ENCODE assay signal across 20 cellular contexts in genomic region chr12:2622460-2622859, GRCh38.
DNase-seq lines count a peak whose midpoint lies in the region; ATAC-seq and TF ChIP-seq lines count a peak whose summit lies in the region.
"Had no signal": no experiment of that assay in that cellular context is flagged by ENCODE, and none has a peak within 500 bp of the region (broad histone marks: within the 10 kb centered on the region; RNA-seq: fewer than 3 reads in every experiment).

No MANE protein-coding gene starts in this region.

- H3K79me1 ChIP-seq in neuronal stem cell (ENCODE audit: low read depth, low read length) = no peaks in the 10 kb centered on the region

- H4K91ac ChIP-seq in neuronal stem cell (ENCODE audit: low read depth, low read length, poor library complexity) = no peak overlapping the region

- no peak for TF ChIP-seq POLR2A in heart left ventricle (IDR thresholded peaks at IDR 0.05)

- no peak overlapping the region for H2AFZ ChIP-seq in neuronal stem cell (ENCODE audit: low read length)
- H2AFZ ChIP-seq: GM23338 had no signal

- ATAC-seq in heart left ventricle (peak in 2 of 4 donors; percentile 21 to 32), right cardiac atrium (no peak), left ventricle myocardium superior (peak; percentile 18), Right ventricle myocardium inferior (no peak)
- no peak for ATAC-seq in stimulated activated naive CD8-positive, alpha-beta T cell treated with anti-CD3 and anti-CD28 coated beads, Interleukin-15, amount 100 ng/mL, for 72 hours
- ATAC-seq: CD8-positive, alpha-beta T cell; GM23338; HCT116 had no signal

- no peak overlapping the region for H3K4ac ChIP-seq in neuronal stem cell (ENCODE audit: low read length)

- H3K14ac ChIP-seq in neuronal stem cell (ENCODE audit: low read length) = no peak overlapping the region

- DNase-seq in heart left ventricle (peak in 1 of 5 donors; percentile 43), right cardiac atrium (no peak), left ventricle myocardium superior (no peak), Right ventricle myocardium inferior (ENCODE audit: missing footprints) (no peak), neuronal stem cell (ENCODE audit: low spot score) (no peak), HuH-7.5 (ENCODE audit: low spot score) (no peak)
- no peak for DNase-seq in stimulated activated naive CD8-positive, alpha-beta T cell treated with anti-CD3 and anti-CD28 coated beads, Interleukin-15, amount 100 ng/mL, for 72 hours
- DNase-seq: Caco-2; CD4-positive, CD25-positive, alpha-beta regulatory T cell; CD8-positive, alpha-beta T cell; DMS153; DND-41; H9 had no signal

- H3K9ac ChIP-seq in neuronal stem cell (ENCODE audit: low read depth, low read length, poor library complexity) = no peak overlapping the region
- H3K9ac ChIP-seq: BLaER1 had no signal

- 87 to 92% (median 88%) methylated on average over 6 of the region's 6 CpGs for WGBS in heart left ventricle, 4 donors
- 90% methylated on average over 6 of the region's 6 CpGs for WGBS in right cardiac atrium
- WGBS in neuronal stem cell (ENCODE audit: extremely low coverage in 2 of 2, insufficient read length in 2 of 2, insufficient replicate concordance in 1 of 2), 2 donors = no CpG with 5 or more reads among the region's 6 CpGs

- no peak overlapping the region for H2BK5ac ChIP-seq in neuronal stem cell (ENCODE audit: low read length)

- H3K4me3 ChIP-seq in heart left ventricle = no peak overlapping the region
- no peak overlapping the region for H3K4me3 ChIP-seq in right cardiac atrium (ENCODE audit: low read length)
- no peak overlapping the region for H3K4me3 ChIP-seq in neuronal stem cell (ENCODE audit: low read length in 2 of 2)
- H3K4me3 ChIP-seq: BLaER1, GM23338 had no signal

- H3K9me3 ChIP-seq in heart left ventricle = no peaks in the 10 kb centered on the region
- H3K9me3 ChIP-seq in right cardiac atrium (ENCODE audit: control insufficient read depth, low read length) = no peaks in the 10 kb centered on the region
- H3K9me3 ChIP-seq in neuronal stem cell (replicated peaks in 1 of 2; ENCODE audit: control insufficient read depth in 2 of 2, insufficient read depth in 1 of 2, low read depth in 1 of 2, low read length in 2 of 2) = no peaks in the 10 kb centered on the region
- H3K9me3 ChIP-seq: BLaER1, Caco-2 had no signal

- H3K4me1 Mint-ChIP-seq in stimulated activated naive CD8-positive, alpha-beta T cell treated with anti-CD3 and anti-CD28 coated beads, Interleukin-15, amount 100 ng/mL, for 72 hours = peaks cover 1% of the 10 kb centered on the region
- H3K4me1 Mint-ChIP-seq: CD4-positive, CD25-positive, alpha-beta regulatory T cell had no signal

- no peak overlapping the region for H2BK120ac ChIP-seq in neuronal stem cell (ENCODE audit: low read depth, low read length)

- intact Hi-C loops in heart left ventricle (cut with DNase I) = no loop called here
- intact Hi-C loops in right cardiac atrium (cut with DNase I) = no loop called here
- intact Hi-C loops in left ventricle myocardium superior (cut with micrococcal nuclease) = no loop called here
- intact Hi-C loops in Right ventricle myocardium inferior (cut with DNase I) = no loop called here

- H3K27ac ChIP-seq in heart left ventricle (peak overlapping the region in 10 of 12 donors; percentile 25 to 78 (median 48)), right cardiac atrium (ENCODE audit: low read length) (no peak overlapping the region), neuronal stem cell (replicated peaks; ENCODE audit: low read length) (no peak overlapping the region), temporal lobe (ENCODE audit: low read depth, low read length) (peak overlapping the region; percentile 46)
- H3K27ac ChIP-seq: 22Rv1, BLaER1, C4-2B had no signal

- H3K23ac ChIP-seq in neuronal stem cell (ENCODE audit: low read depth, low read length, poor library complexity) = no peak overlapping the region

- peak overlapping the region; percentile 63 for H3K18ac ChIP-seq in neuronal stem cell (ENCODE audit: low read length)

- TF ChIP-seq CTCF in heart left ventricle (IDR thresholded peaks at IDR 0.05) = no peak

- H3K27me3 Mint-ChIP-seq in stimulated activated naive CD8-positive, alpha-beta T cell treated with anti-CD3 and anti-CD28 coated beads, Interleukin-15, amount 100 ng/mL, for 72 hours = peaks cover 12% of the 10 kb centered on the region

- no peak overlapping the region for H3K4me3 Mint-ChIP-seq in stimulated activated naive CD8-positive, alpha-beta T cell treated with anti-CD3 and anti-CD28 coated beads, Interleukin-15, amount 100 ng/mL, for 72 hours
- H3K4me3 Mint-ChIP-seq: B cell; CD4-positive, CD25-positive, alpha-beta regulatory T cell; CD8-positive, alpha-beta T cell; GM23338; H9 had no signal

- no peak overlapping the region for H3K27ac Mint-ChIP-seq in stimulated activated naive CD8-positive, alpha-beta T cell treated with anti-CD3 and anti-CD28 coated beads, Interleukin-15, amount 100 ng/mL, for 72 hours
- H3K27ac Mint-ChIP-seq: B cell; CD4-positive, CD25-positive, alpha-beta regulatory T cell; CD8-positive, alpha-beta T cell; GM23338; H9 had no signal

- H3K9me3 Mint-ChIP-seq in stimulated activated naive CD8-positive, alpha-beta T cell treated with anti-CD3 and anti-CD28 coated beads, Interleukin-15, amount 100 ng/mL, for 72 hours = no peaks in the 10 kb centered on the region
- H3K9me3 Mint-ChIP-seq: CD4-positive, CD25-positive, alpha-beta regulatory T cell; CD8-positive, alpha-beta T cell; GM23338; H9 had no signal

- peaks cover 0 to 10% (median 0%) of the 10 kb centered on the region in 12 donors for H3K4me1 ChIP-seq in heart left ventricle
- H3K4me1 ChIP-seq in right cardiac atrium (ENCODE audit: control insufficient read depth, insufficient read depth, low read length) = no peaks in the 10 kb centered on the region
- peaks cover 0 to 5% of the 10 kb centered on the region in 2 donors for H3K4me1 ChIP-seq in neuronal stem cell (ENCODE audit: control insufficient read depth in 2 of 2, insufficient read depth in 1 of 2, low read depth in 1 of 2, low read length in 2 of 2)
- H3K4me1 ChIP-seq: Caco-2 had no signal

- no peak overlapping the region for H2BK12ac ChIP-seq in neuronal stem cell (ENCODE audit: low read length)

- H4K8ac ChIP-seq in neuronal stem cell (ENCODE audit: low read depth, low read length) = no peak overlapping the region

- H3K27me3 ChIP-seq in heart left ventricle (peaks cover 0 to 5% (median 0%) of the 10 kb centered on the region in 9 donors), right cardiac atrium (ENCODE audit: control insufficient read depth, insufficient read depth) (no peaks in the 10 kb centered on the region), neuronal stem cell (ENCODE audit: control insufficient read depth in 3 of 3, insufficient read depth in 3 of 3, low read depth in 1 of 3, low read length in 3 of 3) (peaks cover 0 to 21% (median 0%) of the 10 kb centered on the region in 3 experiments)
- H3K27me3 ChIP-seq: BLaER1 had no signal

- H2AK5ac ChIP-seq in neuronal stem cell (ENCODE audit: low read depth, low read length) = no peak overlapping the region

- no peak overlapping the region for H3K4me2 ChIP-seq in neuronal stem cell (ENCODE audit: insufficient read depth, low read length, poor library complexity, severe bottlenecking)
- H3K4me2 ChIP-seq: BLaER1, GM23338 had no signal

- no peak overlapping the region for H2BK15ac ChIP-seq in neuronal stem cell (ENCODE audit: low read length)

- H3K36me3 ChIP-seq in heart left ventricle (peaks cover 0 to 72% (median 25%) of the 10 kb centered on the region in 9 donors), neuronal stem cell (replicated peaks in 1 of 2; ENCODE audit: control insufficient read depth in 2 of 2, insufficient read depth in 2 of 2, low read length in 2 of 2) (no peaks in the 10 kb centered on the region)
- H3K36me3 ChIP-seq: BLaER1 had no signal

Comparison
In these comparisons a context has a peak if more than half of its experiments do, and no peak if none do; other contexts are left out.
1. H3K27ac ChIP-seq: peak in heart left ventricle (10 of 12) and temporal lobe (single experiment); none in right cardiac atrium (single experiment) and neuronal stem cell (single experiment).